1 cellular context compared by ENCODE assay signal in the genomic region with DNA sequence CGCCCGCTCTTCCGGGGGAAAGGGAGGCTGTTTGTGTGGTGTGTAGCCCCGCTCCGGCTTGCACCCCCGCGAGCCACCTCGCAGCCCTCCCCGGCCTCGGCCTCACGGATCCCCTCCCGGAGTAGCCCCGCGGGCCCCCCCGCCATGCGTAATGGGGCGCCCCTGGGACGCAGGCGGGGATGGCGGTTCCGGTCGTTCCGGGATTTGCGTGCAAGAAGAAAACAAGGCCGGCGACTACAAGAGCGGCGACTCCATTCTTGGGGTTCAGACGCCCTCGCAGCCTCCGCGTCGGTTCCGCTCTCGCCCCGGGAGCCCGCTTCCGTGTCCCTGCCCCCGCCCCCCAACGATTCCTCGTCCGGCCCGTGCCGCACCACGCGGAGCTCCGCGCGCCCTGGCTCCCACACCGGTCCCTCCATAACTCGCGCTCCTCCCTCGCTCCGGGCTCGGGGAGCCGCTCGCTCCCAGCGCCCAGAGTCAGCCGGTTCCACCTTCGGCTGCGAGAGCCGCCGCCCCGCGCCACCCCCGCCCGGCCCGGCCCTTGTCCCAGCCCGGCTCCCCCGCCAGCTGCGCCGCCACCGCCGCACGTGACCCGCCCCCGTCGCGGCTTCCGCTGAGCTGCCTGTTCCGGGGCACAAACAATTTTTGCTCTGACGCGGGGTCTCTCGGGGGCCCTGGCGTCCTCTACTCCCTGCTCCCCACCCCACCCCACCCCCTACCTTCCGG.
TF ChIP-seq lines count a peak whose summit lies in the region.

No MANE protein-coding gene starts in this region.

TF ChIP-seq in HEK293, 187 proteins besides CTCF, POLR2A, EP300 and RAD21 (continued from another document):
- TF ChIP-seq ZNF701 (tag by site-specific recombination; IDR thresholded peaks at IDR 0.05) (no peak), GLI2 (tag by site-specific recombination; IDR thresholded peaks at IDR 0.05; ENCODE audit: borderline replicate concordance, low read depth) (no peak), BCL11A (tag by site-specific recombination; IDR thresholded peaks at IDR 0.05; ENCODE audit: low read depth) (no peak), ZNF350 (tag by site-specific recombination; IDR thresholded peaks at IDR 0.05) (no peak)
- TF ChIP-seq, protein P1, sequence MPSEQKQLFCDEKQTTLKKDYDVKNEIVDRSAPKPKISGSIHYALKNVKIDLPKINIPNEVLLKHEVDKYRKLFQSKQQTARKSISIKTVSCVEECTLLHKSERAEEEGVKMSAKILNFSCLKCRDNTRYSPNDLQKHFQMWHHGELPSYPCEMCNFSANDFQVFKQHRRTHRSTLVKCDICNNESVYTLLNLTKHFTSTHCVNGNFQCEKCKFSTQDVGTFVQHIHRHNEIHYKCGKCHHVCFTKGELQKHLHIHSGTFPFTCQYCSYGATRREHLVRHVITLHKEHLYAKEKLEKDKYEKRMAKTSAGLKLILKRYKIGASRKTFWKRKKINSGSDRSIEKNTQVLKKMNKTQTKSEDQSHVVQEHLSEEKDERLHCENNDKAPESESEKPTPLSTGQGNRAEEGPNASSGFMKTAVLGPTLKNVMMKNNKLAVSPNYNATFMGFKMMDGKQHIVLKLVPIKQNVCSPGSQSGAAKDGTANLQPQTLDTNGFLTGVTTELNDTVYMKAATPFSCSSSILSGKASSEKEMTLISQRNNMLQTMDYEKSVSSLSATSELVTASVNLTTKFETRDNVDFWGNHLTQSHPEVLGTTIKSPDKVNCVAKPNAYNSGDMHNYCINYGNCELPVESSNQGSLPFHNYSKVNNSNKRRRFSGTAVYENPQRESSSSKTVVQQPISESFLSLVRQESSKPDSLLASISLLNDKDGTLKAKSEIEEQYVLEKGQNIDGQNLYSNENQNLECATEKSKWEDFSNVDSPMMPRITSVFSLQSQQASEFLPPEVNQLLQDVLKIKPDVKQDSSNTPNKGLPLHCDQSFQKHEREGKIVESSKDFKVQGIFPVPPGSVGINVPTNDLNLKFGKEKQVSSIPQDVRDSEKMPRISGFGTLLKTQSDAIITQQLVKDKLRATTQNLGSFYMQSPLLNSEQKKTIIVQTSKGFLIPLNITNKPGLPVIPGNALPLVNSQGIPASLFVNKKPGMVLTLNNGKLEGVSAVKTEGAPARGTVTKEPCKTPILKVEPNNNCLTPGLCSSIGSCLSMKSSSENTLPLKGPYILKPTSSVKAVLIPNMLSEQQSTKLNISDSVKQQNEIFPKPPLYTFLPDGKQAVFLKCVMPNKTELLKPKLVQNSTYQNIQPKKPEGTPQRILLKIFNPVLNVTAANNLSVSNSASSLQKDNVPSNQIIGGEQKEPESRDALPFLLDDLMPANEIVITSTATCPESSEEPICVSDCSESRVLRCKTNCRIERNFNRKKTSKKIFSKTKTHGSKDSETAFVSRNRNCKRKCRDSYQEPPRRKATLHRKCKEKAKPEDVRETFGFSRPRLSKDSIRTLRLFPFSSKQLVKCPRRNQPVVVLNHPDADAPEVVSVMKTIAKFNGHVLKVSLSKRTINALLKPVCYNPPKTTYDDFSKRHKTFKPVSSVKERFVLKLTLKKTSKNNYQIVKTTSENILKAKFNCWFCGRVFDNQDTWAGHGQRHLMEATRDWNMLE (tag by site-specific recombination; conservative IDR thresholded peaks at IDR 0.05; ENCODE audit: low read depth), result no peak
TF ChIP-seq in HEK293: peak in this region for 14.
